Comparison of ENCODE assay signal across 13 cellular contexts in the genomic region with DNA sequence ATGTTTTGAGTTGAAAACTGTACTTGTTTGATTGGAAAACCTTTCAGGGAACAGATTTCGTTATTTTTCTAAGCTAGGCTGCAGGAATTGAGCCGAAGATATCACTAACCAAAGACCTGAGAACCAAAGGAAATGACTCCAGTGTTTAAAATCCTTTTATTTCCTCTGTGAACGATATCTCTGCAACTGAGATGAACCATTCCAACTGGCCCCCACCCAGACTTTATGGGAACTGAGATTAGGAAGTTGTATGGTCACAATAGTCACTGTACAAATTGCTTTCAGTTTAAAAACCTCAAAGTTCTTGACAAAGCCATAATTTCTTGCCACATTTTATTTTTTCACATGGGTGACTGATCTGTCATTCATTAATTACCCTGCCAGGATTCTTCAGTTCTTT.
DNase-seq lines count a peak whose midpoint lies in the region; TF ChIP-seq lines count a peak whose summit lies in the region.
"Had no signal": no experiment of that assay in that cellular context is flagged by ENCODE, and none has a peak within 500 bp of the region (broad histone marks: within the 10 kb centered on the region; RNA-seq: fewer than 3 reads in every experiment).

No MANE protein-coding gene starts in this region.

- peak overlapping the region; percentile 33 for H3K4me3 ChIP-seq in fibroblast of villous mesenchyme (ENCODE audit: low read depth, low read length)
- H3K4me3 ChIP-seq: testis had no signal

- DNase-seq in GM03348 (ENCODE audit: low spot score) (peak; percentile 18), RPMI7951 (ENCODE audit: low read depth) (peak; percentile 56), fibroblast of villous mesenchyme (ENCODE audit: low read depth) (peak; percentile 53), putamen (ENCODE audit: low spot score) (peak; percentile 25), progenitor cell of endocrine pancreas (ENCODE audit: low spot score, unreplicated experiment) (no peak), NCI-H1105 treated with DMSO at 0.1 percent for 48 hours (lab: John Stamatoyannopoulos, UW) (no peak), NCI-H1417 (lab: John Stamatoyannopoulos, UW) (no peak), NK-92 (lab: John Stamatoyannopoulos, UW; ENCODE audit: unreplicated experiment) (no peak)
- DNase-seq: activated naive CD8-positive, alpha-beta T cell treated with anti-CD3 and anti-CD28 coated beads, Interleukin-2, amount 50 U/mL, for 24 hours; NCI-H510A treated with DMSO at 0.1 percent for 48 hours; testis had no signal

- no peak overlapping the region for H3K27ac Mint-ChIP-seq in progenitor cell of endocrine pancreas
- H3K27ac Mint-ChIP-seq: activated naive CD8-positive, alpha-beta T cell treated with anti-CD3 and anti-CD28 coated beads, Interleukin-2, amount 50 U/mL, for 24 hours; T-helper 1 cell treated with Interleukin-12 subunit alpha and Interleukin-12 subunit beta and Interleukin-4 antibody, amounts not matched to agents 30 μg/mL and 1 μg/mL, for 36 hours had no signal

- H3K27me3 Mint-ChIP-seq in progenitor cell of endocrine pancreas = peaks cover 4% of the 10 kb centered on the region

- peaks cover 7% of the 10 kb centered on the region for H3K9me3 Mint-ChIP-seq in progenitor cell of endocrine pancreas (ENCODE audit: low read depth)
- H3K9me3 Mint-ChIP-seq: T-helper 1 cell treated with Interleukin-12 subunit alpha and Interleukin-12 subunit beta and Interleukin-4 antibody, amounts not matched to agents 30 μg/mL and 1 μg/mL, for 36 hours had no signal

- TF ChIP-seq CTCF in fibroblast of villous mesenchyme (IDR thresholded peaks at IDR 0.05; ENCODE audit: insufficient read depth, low read depth, low read length) (no peak), progenitor cell of endocrine pancreas (IDR thresholded peaks at IDR 0.05; ENCODE audit: unreplicated experiment) (no peak)

- H3K4me3 Mint-ChIP-seq in progenitor cell of endocrine pancreas (ENCODE audit: low read depth) = no peak overlapping the region
- H3K4me3 Mint-ChIP-seq: activated naive CD8-positive, alpha-beta T cell treated with anti-CD3 and anti-CD28 coated beads, Interleukin-2, amount 50 U/mL, for 24 hours; neural crest cell; T-helper 1 cell treated with Interleukin-12 subunit alpha and Interleukin-12 subunit beta and Interleukin-4 antibody, amounts not matched to agents 30 μg/mL and 1 μg/mL, for 36 hours had no signal

- peaks cover 2% of the 10 kb centered on the region for H3K36me3 Mint-ChIP-seq in progenitor cell of endocrine pancreas (ENCODE audit: insufficient read depth)

- no peaks in the 10 kb centered on the region for H3K4me1 Mint-ChIP-seq in progenitor cell of endocrine pancreas (ENCODE audit: low read depth)

Comparison
In these comparisons a context has a peak if more than half of its experiments do, and no peak if none do; other contexts are left out.
1. DNase-seq: peak in GM03348 (single experiment), RPMI7951 (single experiment), fibroblast of villous mesenchyme (single experiment) and putamen (single experiment); none in progenitor cell of endocrine pancreas (single experiment), NCI-H1105 treated with DMSO at 0.1 percent for 48 hours (single experiment), NCI-H1417 (0 of 3) and NK-92 (single experiment).